ENCODE assay signal across 12 cellular contexts in the genomic region with DNA sequence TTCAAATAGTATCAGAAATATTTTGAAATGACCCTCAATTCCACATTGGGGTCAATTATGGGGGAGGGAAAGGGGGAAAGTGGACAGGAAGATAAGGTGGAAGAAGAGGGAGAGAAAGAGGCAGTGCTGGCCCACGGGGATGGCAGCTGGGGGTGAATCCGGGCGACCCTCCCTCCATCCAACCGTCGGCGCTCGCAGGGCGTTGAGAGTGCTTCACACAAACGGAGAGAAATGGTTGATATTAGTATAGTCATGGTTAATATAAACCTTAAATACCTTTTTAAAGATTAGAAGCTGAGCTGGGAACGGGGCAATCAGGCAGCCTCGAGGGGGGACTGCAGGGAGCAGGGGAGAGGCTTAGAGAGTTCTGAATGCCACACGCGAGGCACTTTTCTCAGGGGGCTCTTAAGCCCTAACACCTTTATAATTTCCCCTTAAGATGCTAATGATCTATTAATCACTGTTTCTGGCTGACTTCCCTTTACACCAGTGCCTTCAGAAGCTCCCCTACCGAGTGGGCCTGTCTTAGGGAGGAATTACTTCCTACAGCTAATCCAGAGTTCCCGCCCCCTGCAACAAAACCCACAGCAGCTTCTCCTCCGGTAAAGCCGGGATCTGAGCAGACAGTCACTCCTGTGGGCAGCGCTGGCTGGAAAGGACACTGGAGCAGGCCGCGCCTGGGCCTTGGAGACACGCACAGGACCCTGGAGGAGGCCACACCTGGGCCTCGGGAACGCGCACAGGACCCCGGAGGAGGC. TPM values are rescaled to one million over a fixed set of nuclear protein-coding genes. Genes with fewer than 3 reads are reported as not detected.
A peak's percentile ranks its signal among the peaks of the same experiment; 100 is the strongest.
DNase-seq lines count a peak whose midpoint lies in the region; ATAC-seq and TF ChIP-seq lines count a peak whose summit lies in the region.
"Had no signal": no experiment of that assay in that cellular context is flagged by ENCODE, and none has a peak within 500 bp of the region (broad histone marks: within the 10 kb centered on the region; RNA-seq: fewer than 3 reads in every experiment).

No MANE protein-coding gene starts in this region.

- H3K9me2 ChIP-seq in MM.1S (replicated peaks; ENCODE audit: insufficient read depth, low read length), result no peaks in the 10 kb centered on the region

- intact Hi-C loops in activated B cell treated with CpG ODN at 0.5 μM for 24 hours (cut with micrococcal nuclease) (loop anchor here (5.0 kb wide), 1 partner anchor 35 kb away; no protein-coding TSS in a partner anchor), aorta (cut with DNase I) (no loop called here)

- 36% methylated on average over 17 of the region's 25 CpGs for WGBS in mesenchymal stem cell
- WGBS in aorta, 2 donors, result 87 to 88% methylated on average over 25 of the region's 25 CpGs

- H3K4me1 Mint-ChIP-seq in activated naive CD8-positive, alpha-beta T cell treated with anti-CD3 and anti-CD28 coated beads, Interleukin-2, amount 10 ng/mL, durations not matched to agents 7 days and 5 days, result peaks cover 29% of the 10 kb centered on the region
- H3K4me1 Mint-ChIP-seq in activated naive CD8-positive, alpha-beta T cell treated with anti-CD3 and anti-CD28 coated beads, Interleukin-2, amount 50 U/mL, for 24 hours, result peaks cover 29% of the 10 kb centered on the region
- peaks cover 39% of the 10 kb centered on the region for H3K4me1 Mint-ChIP-seq in activated B cell treated with CpG ODN at 0.5 μM for 24 hours

- no peak overlapping the region for H2AK5ac ChIP-seq in mesenchymal stem cell (ENCODE audit: low read length, severe bottlenecking)

- no peaks in the 10 kb centered on the region for H3K9me3 Mint-ChIP-seq in activated naive CD8-positive, alpha-beta T cell treated with anti-CD3 and anti-CD28 coated beads, Interleukin-2, amount 10 ng/mL, durations not matched to agents 7 days and 5 days
- H3K9me3 Mint-ChIP-seq in activated naive CD8-positive, alpha-beta T cell treated with anti-CD3 and anti-CD28 coated beads, Interleukin-2, amount 50 U/mL, for 24 hours, result no peaks in the 10 kb centered on the region
- no peaks in the 10 kb centered on the region for H3K9me3 Mint-ChIP-seq in activated B cell treated with CpG ODN at 0.5 μM for 24 hours

- H2BK120ac ChIP-seq in mesenchymal stem cell (ENCODE audit: low read depth, low read length), result no peak overlapping the region

- H3K27ac ChIP-seq in mesenchymal stem cell (ENCODE audit: low read length, poor library complexity, severe bottlenecking) (no peak overlapping the region), aorta (ENCODE audit: low read depth in 1 of 2, low read length in 2 of 2) (no peak overlapping the region), MM.1S (ENCODE audit: low read length) (no peak overlapping the region)

- no peaks in the 10 kb centered on the region for H3K27me3 Mint-ChIP-seq in activated naive CD8-positive, alpha-beta T cell treated with anti-CD3 and anti-CD28 coated beads, Interleukin-2, amount 10 ng/mL, durations not matched to agents 7 days and 5 days
- H3K27me3 Mint-ChIP-seq in activated naive CD8-positive, alpha-beta T cell treated with anti-CD3 and anti-CD28 coated beads, Interleukin-2, amount 50 U/mL, for 24 hours, result no peaks in the 10 kb centered on the region
- H3K27me3 Mint-ChIP-seq in activated B cell treated with CpG ODN at 0.5 μM for 24 hours, result no peaks in the 10 kb centered on the region

- DNase-seq in activated naive CD8-positive, alpha-beta T cell treated with anti-CD3 and anti-CD28 coated beads, Interleukin-2, amount 10 ng/mL, durations not matched to agents 7 days and 5 days, result no peak
- no peak for DNase-seq in activated naive CD8-positive, alpha-beta T cell treated with anti-CD3 and anti-CD28 coated beads, Interleukin-2, amount 50 U/mL, for 24 hours
- DNase-seq in activated B cell treated with CpG ODN at 0.5 μM for 24 hours, result no peak
- DNase-seq in mesenchymal stem cell, result no peak
- peak; percentile 52 to 57 for DNase-seq in aorta
- no peak for DNase-seq in NCI-H1048 (lab: John Stamatoyannopoulos, UW)
- DNase-seq in MM.1S, result no peak
- DNase-seq: ACHN; activated CD4-positive, CD25-positive, alpha-beta regulatory T cell treated with anti-CD3 and anti-CD28 coated beads, Interleukin-2, amount 50 U/mL, for 72 hours; activated gamma-delta T cell treated with Interleukin-2 at 50 U/mL for 16 hours; NCI-H526 treated with DMSO at 0.1 percent for 48 hours had no signal

- H2AFZ ChIP-seq in mesenchymal stem cell (ENCODE audit: low read depth, low read length), result no peak overlapping the region
- H2AFZ ChIP-seq in MM.1S (ENCODE audit: low read length), result no peak overlapping the region

- H4K20me1 ChIP-seq in MM.1S (ENCODE audit: insufficient read depth, low read length), result no peaks in the 10 kb centered on the region

- H3K23ac ChIP-seq in mesenchymal stem cell (ENCODE audit: low read length in 2 of 2), result no peak overlapping the region

- POLR2A ChIA-PET in activated naive CD8-positive, alpha-beta T cell treated with anti-CD3 and anti-CD28 coated beads, Interleukin-2, amount 10 ng/mL, durations not matched to agents 7 days and 5 days (lab: Charles Lee), result no interaction called here
- POLR2A ChIA-PET in activated B cell treated with CpG ODN at 0.5 μM for 24 hours (lab: Charles Lee), result interaction anchor here (0.6 to 3.2 kb wide), 4 partner anchors 14 to 58 kb away, joined by 3 to 26 read pairs (median 15); a partner anchor contains a TSS

- H3K27me3 ChIP-seq in mesenchymal stem cell (ENCODE audit: control insufficient read depth in 1 of 2, insufficient read depth in 1 of 2, low read length in 2 of 2) (peaks cover 0 to 33% of the 10 kb centered on the region in 2 experiments), aorta (ENCODE audit: control insufficient read depth in 1 of 2, insufficient read depth in 2 of 2, low read length in 1 of 2) (no peaks in the 10 kb centered on the region), MM.1S (replicated peaks; ENCODE audit: insufficient read depth, low read length) (peaks cover 35% of the 10 kb centered on the region)

- no peak overlapping the region for H2BK15ac ChIP-seq in mesenchymal stem cell (ENCODE audit: low read depth, poor library complexity, severe bottlenecking)

- H3K79me1 ChIP-seq in mesenchymal stem cell (replicated peaks; ENCODE audit: low read length, poor library complexity, severe bottlenecking), result no peaks in the 10 kb centered on the region

- H2BK5ac ChIP-seq in mesenchymal stem cell (ENCODE audit: low read depth, low read length, poor library complexity, severe bottlenecking), result no peak overlapping the region

- no peak overlapping the region for H3K18ac ChIP-seq in mesenchymal stem cell (ENCODE audit: low read depth in 1 of 2, low read length in 2 of 2)

- peak overlapping the region; percentile 90 for H3K27ac Mint-ChIP-seq in activated naive CD8-positive, alpha-beta T cell treated with anti-CD3 and anti-CD28 coated beads, Interleukin-2, amount 10 ng/mL, durations not matched to agents 7 days and 5 days
- no peak overlapping the region for H3K27ac Mint-ChIP-seq in activated naive CD8-positive, alpha-beta T cell treated with anti-CD3 and anti-CD28 coated beads, Interleukin-2, amount 50 U/mL, for 24 hours
- peak overlapping the region; percentile 90 for H3K27ac Mint-ChIP-seq in activated B cell treated with CpG ODN at 0.5 μM for 24 hours

- no peak overlapping the region for H4K8ac ChIP-seq in mesenchymal stem cell (ENCODE audit: low read length)

- H3K14ac ChIP-seq in mesenchymal stem cell (ENCODE audit: low read length in 2 of 2), result no peak overlapping the region

- H3K4me2 ChIP-seq in mesenchymal stem cell (ENCODE audit: low read length, poor library complexity, severe bottlenecking) (peak overlapping the region; percentile 14), MM.1S (ENCODE audit: low read depth, low read length) (no peak overlapping the region)

- H2BK12ac ChIP-seq in mesenchymal stem cell (ENCODE audit: low read length in 2 of 2), result no peak overlapping the region

- no peak for ATAC-seq in activated naive CD8-positive, alpha-beta T cell treated with anti-CD3 and anti-CD28 coated beads, Interleukin-2, amount 10 ng/mL, durations not matched to agents 7 days and 5 days (ENCODE audit: low read depth)
- no peak for ATAC-seq in activated naive CD8-positive, alpha-beta T cell treated with anti-CD3 and anti-CD28 coated beads, Interleukin-2, amount 50 U/mL, for 24 hours
- ATAC-seq in activated B cell treated with CpG ODN at 0.5 μM for 24 hours (ENCODE audit: low read depth) (no peak), aorta (ENCODE audit: low FRiP score) (no peak), HG03521 (IDR thresholded peaks at IDR 0.05; ENCODE audit: unreplicated experiment) (no peak)

- CTCF ChIA-PET in activated B cell treated with CpG ODN at 0.5 μM for 24 hours (lab: Charles Lee), result no interaction called here

- H3K79me2 ChIP-seq in MM.1S (ENCODE audit: low read length), result no peaks in the 10 kb centered on the region

- no peak overlapping the region for H3K4ac ChIP-seq in mesenchymal stem cell (ENCODE audit: low read depth in 1 of 2, low read length in 2 of 2)

- no peak for TF ChIP-seq CTCF in activated B cell treated with CpG ODN at 0.5 μM for 24 hours (IDR thresholded peaks at IDR 0.05)
- TF ChIP-seq CTCF in MM.1S (IDR thresholded peaks at IDR 0.05; ENCODE audit: low read length), result no peak

- no peaks in the 10 kb centered on the region for H3K36me3 Mint-ChIP-seq in activated naive CD8-positive, alpha-beta T cell treated with anti-CD3 and anti-CD28 coated beads, Interleukin-2, amount 10 ng/mL, durations not matched to agents 7 days and 5 days
- H3K36me3 Mint-ChIP-seq in activated naive CD8-positive, alpha-beta T cell treated with anti-CD3 and anti-CD28 coated beads, Interleukin-2, amount 50 U/mL, for 24 hours (ENCODE audit: low read depth), result no peaks in the 10 kb centered on the region
- peaks cover 5% of the 10 kb centered on the region for H3K36me3 Mint-ChIP-seq in activated B cell treated with CpG ODN at 0.5 μM for 24 hours (ENCODE audit: low read depth)

- H3K36me3 ChIP-seq in mesenchymal stem cell (ENCODE audit: control insufficient read depth in 1 of 2, insufficient read depth in 2 of 2, low read depth in 1 of 2, low read length in 2 of 2) (no peaks in the 10 kb centered on the region), aorta (ENCODE audit: control insufficient read depth in 1 of 2, insufficient read depth in 2 of 2, low read length in 1 of 2) (no peaks in the 10 kb centered on the region), MM.1S (replicated peaks; ENCODE audit: insufficient read depth, low read length) (no peaks in the 10 kb centered on the region)

- H3K4me3 Mint-ChIP-seq in activated naive CD8-positive, alpha-beta T cell treated with anti-CD3 and anti-CD28 coated beads, Interleukin-2, amount 10 ng/mL, durations not matched to agents 7 days and 5 days, result no peak overlapping the region
- no peak overlapping the region for H3K4me3 Mint-ChIP-seq in activated naive CD8-positive, alpha-beta T cell treated with anti-CD3 and anti-CD28 coated beads, Interleukin-2, amount 50 U/mL, for 24 hours
- H3K4me3 Mint-ChIP-seq in activated B cell treated with CpG ODN at 0.5 μM for 24 hours, result no peak overlapping the region

- H3F3A ChIP-seq in MM.1S (ENCODE audit: insufficient read depth, low read length), result peaks cover 3% of the 10 kb centered on the region; the same call in 1 of the 2 replicates

- H3K4me3 ChIP-seq in mesenchymal stem cell (ENCODE audit: insufficient read depth in 1 of 2, low read depth in 1 of 2, low read length in 2 of 2), result no peak overlapping the region
- no peak overlapping the region for H3K4me3 ChIP-seq in aorta (ENCODE audit: low read length in 2 of 2)
- no peak overlapping the region for H3K4me3 ChIP-seq in MM.1S (ENCODE audit: low read length)

- H3K4me1 ChIP-seq in mesenchymal stem cell (ENCODE audit: control insufficient read depth, insufficient read depth, low read depth, low read length), result peaks cover 6% of the 10 kb centered on the region
- no peaks in the 10 kb centered on the region for H3K4me1 ChIP-seq in aorta (ENCODE audit: control insufficient read depth in 1 of 2, insufficient read depth in 2 of 2, low read length in 2 of 2)
- H3K4me1 ChIP-seq in MM.1S (ENCODE audit: low read length), result no peaks in the 10 kb centered on the region

- no peak overlapping the region for H4K91ac ChIP-seq in mesenchymal stem cell (ENCODE audit: low read length)

- H3K9me3 ChIP-seq in mesenchymal stem cell (ENCODE audit: control insufficient read depth, low read length) (no peaks in the 10 kb centered on the region), aorta (ENCODE audit: control insufficient read depth, low read length) (no peaks in the 10 kb centered on the region), MM.1S (replicated peaks; ENCODE audit: insufficient read depth, low read length) (no peaks in the 10 kb centered on the region)

- H3K9ac ChIP-seq in mesenchymal stem cell (ENCODE audit: low read length) (no peak overlapping the region), MM.1S (ENCODE audit: low read length) (no peak overlapping the region)

RNA-seq across cellular contexts. Expression of a gene that starts 39.5 kb away (rescaled TPM):
- total RNA-seq in activated naive CD8-positive, alpha-beta T cell treated with anti-CD3 and anti-CD28 coated beads, Interleukin-2, amount 10 ng/mL, durations not matched to agents 7 days and 5 days, result 10 to 100 TPM; 29.0 to 38.9 TPM
- total RNA-seq in activated B cell treated with CpG ODN at 0.5 μM for 24 hours (19.7 TPM in 2 replicates), aorta (10 to 100 TPM; 52.3 to 69.9 TPM)
- 18.0 TPM for polyA plus RNA-seq in mesenchymal stem cell (2013, experiment 1 of 2)
- polyA plus RNA-seq in mesenchymal stem cell (2013, experiment 2 of 2), result 18.8 TPM
- 10 to 100 TPM; 34.0 to 52.8 TPM for polyA plus RNA-seq in aorta

Comparison
In these comparisons a context has a peak if more than half of its experiments do, and no peak if none do; other contexts are left out.
1. DNase-seq: peak in aorta (2 of 2); none in activated naive CD8-positive, alpha-beta T cell treated with anti-CD3 and anti-CD28 coated beads, Interleukin-2, amount 10 ng/mL, durations not matched to agents 7 days and 5 days (single experiment), activated naive CD8-positive, alpha-beta T cell treated with anti-CD3 and anti-CD28 coated beads, Interleukin-2, amount 50 U/mL, for 24 hours (single experiment), activated B cell treated with CpG ODN at 0.5 μM for 24 hours (single experiment), mesenchymal stem cell (single experiment), NCI-H1048 (single experiment) and MM.1S (single experiment).